8 cellular contexts compared by ENCODE assay signal in genomic region chrX:57121162-57121741, GRCh38. TPM values are rescaled to one million over a fixed set of nuclear protein-coding genes. Genes with fewer than 3 reads are reported as not detected.
DNase-seq lines count a peak whose midpoint lies in the region; ATAC-seq and TF ChIP-seq lines count a peak whose summit lies in the region.

SPIN2B (minus strand) TSS chrX:57121548.

- H3K79me2 ChIP-seq in MM.1S (ENCODE audit: low read length), result no peaks in the 10 kb centered on the region

- H3K4me1 ChIP-seq in HAP-1, result peaks cover 4% of the 10 kb centered on the region
- no peaks in the 10 kb centered on the region for H3K4me1 ChIP-seq in MM.1S (ENCODE audit: low read length)
- H3K4me1 ChIP-seq in thoracic aorta (ENCODE audit: control insufficient read depth in 1 of 2, low read depth in 2 of 2), result no peaks in the 10 kb centered on the region

- H3K27ac ChIP-seq in MM.1S (ENCODE audit: low read length) (peak within 1 kb of the TSS; percentile 30; the same call in 1 of the 2 replicates), thoracic aorta (peak within 1 kb of the TSS; percentile 55 to 63)

- DNase-seq in G401 (ENCODE audit: low spot score), result peak; percentile 82
- peak; percentile 96 to 97 for DNase-seq in HAP-1 (ENCODE audit: low spot score in 2 of 2)
- DNase-seq in MM.1S, result peak; percentile 79
- peak; percentile 88 for DNase-seq in SK-MEL-5 (ENCODE audit: low read depth, low spot score)
- peak; percentile 82 for DNase-seq in activated naive CD4-positive, alpha-beta T cell treated with Interleukin-2 at 50 U/mL for 16 hours
- DNase-seq in glomerular endothelial cell (ENCODE audit: extremely low read depth, low read depth, low spot score), result peak; percentile 9
- peak; percentile 74 for DNase-seq in occipital lobe (lab: John Stamatoyannopoulos, UW)
- DNase-seq in thoracic aorta (ENCODE audit: low spot score), result peak; percentile 39

- H3K9me3 ChIP-seq in HAP-1, result no peaks in the 10 kb centered on the region
- no peaks in the 10 kb centered on the region for H3K9me3 ChIP-seq in MM.1S (replicated peaks; ENCODE audit: insufficient read depth, low read length)
- no peaks in the 10 kb centered on the region for H3K9me3 ChIP-seq in thoracic aorta

- H2AFZ ChIP-seq in MM.1S (ENCODE audit: low read length), result peak within 1 kb of the TSS; percentile 51; the same call in 1 of the 2 replicates

- TF ChIP-seq CTCF in MM.1S (IDR thresholded peaks at IDR 0.05; ENCODE audit: low read length), result no peak
- no peak for TF ChIP-seq CTCF in thoracic aorta (IDR thresholded peaks at IDR 0.05)

- H4K20me1 ChIP-seq in MM.1S (ENCODE audit: insufficient read depth, low read length), result no peaks in the 10 kb centered on the region

- H3K4me2 ChIP-seq in MM.1S (ENCODE audit: low read depth, low read length), result peak within 1 kb of the TSS; percentile 52

- H3K9ac ChIP-seq in MM.1S (ENCODE audit: low read length), result peak within 1 kb of the TSS; percentile 62

- no peaks in the 10 kb centered on the region for H3K9me2 ChIP-seq in MM.1S (replicated peaks; ENCODE audit: insufficient read depth, low read length)

- H3K27me3 ChIP-seq in HAP-1 (ENCODE audit: low read depth), result no peaks in the 10 kb centered on the region
- H3K27me3 ChIP-seq in MM.1S (replicated peaks; ENCODE audit: insufficient read depth, low read length), result no peaks in the 10 kb centered on the region
- H3K27me3 ChIP-seq in thoracic aorta (replicated peaks; ENCODE audit: insufficient read depth), result no peaks in the 10 kb centered on the region

- peak; percentile 65 for ATAC-seq in thoracic aorta (ENCODE audit: insufficient number of reproducible peaks, low FRiP score, low read depth)

- H3K36me3 ChIP-seq in HAP-1 (replicated peaks) (peaks cover 13% of the 10 kb centered on the region), MM.1S (replicated peaks; ENCODE audit: insufficient read depth, low read length) (no peaks in the 10 kb centered on the region), thoracic aorta (no peaks in the 10 kb centered on the region)

- in situ Hi-C loops in G401 (cut with HindIII; ENCODE audit: low sequenced_read_pairs) (no loop called here), HAP-1 (cut with MboI; ENCODE audit: low sequenced_read_pairs) (no loop called here), SK-MEL-5 (cut with HindIII; ENCODE audit: low pct_unique_long_range_greater_than_20kb, low sequenced_read_pairs) (no loop called here)

- no peaks in the 10 kb centered on the region for H3F3A ChIP-seq in MM.1S (ENCODE audit: insufficient read depth, low read length)

- H3K4me3 ChIP-seq in HAP-1 (peak within 1 kb of the TSS; percentile 66), MM.1S (ENCODE audit: low read length) (peak within 1 kb of the TSS; percentile 62), thoracic aorta (peak within 1 kb of the TSS; percentile 78)

RNA-seq across cellular contexts. Expression of gene SPIN2B, which starts in this region (rescaled TPM):
- 10.8 and 17.1 TPM in 2 replicates for total RNA-seq in G401 (2014; rRNA removed; shearing (Covaris generic))
- 7.0 and 9.5 TPM in 2 replicates for total RNA-seq in SK-MEL-5 (2014; rRNA removed; shearing (Covaris generic))
- 5.2 and 5.3 TPM in 2 replicates for polyA plus RNA-seq in SK-MEL-5 (2015; cell fraction: cytosol; rRNA removed)
- 39.2 and 58.3 TPM in 2 replicates for polyA plus RNA-seq in SK-MEL-5 (2015; cell fraction: nucleus; rRNA removed)
- 5.5 and 12.2 TPM in 2 replicates for total RNA-seq in glomerular endothelial cell
- 7.3 TPM for total RNA-seq in occipital lobe
- total RNA-seq in thoracic aorta, result 10 to 100 TPM; 16.8 to 19.0 TPM

Comparison
In these comparisons a context has a peak if more than half of its experiments do, and no peak if none do; other contexts are left out.
1. Peak in every context shown above with its lines: DNase-seq, ATAC-seq, H3K4me3 ChIP-seq and H3K27ac ChIP-seq.
2. DNase-seq: peak in every context shown above with its lines; median percentile 96 in HAP-1; 88 in SK-MEL-5; 82 in G401; 82 in activated naive CD4-positive, alpha-beta T cell treated with Interleukin-2 at 50 U/mL for 16 hours; 79 in MM.1S; 74 in occipital lobe; 39 in thoracic aorta; 9 in glomerular endothelial cell.